ENCODE assay signal across 1 cellular context in the genomic region with DNA sequence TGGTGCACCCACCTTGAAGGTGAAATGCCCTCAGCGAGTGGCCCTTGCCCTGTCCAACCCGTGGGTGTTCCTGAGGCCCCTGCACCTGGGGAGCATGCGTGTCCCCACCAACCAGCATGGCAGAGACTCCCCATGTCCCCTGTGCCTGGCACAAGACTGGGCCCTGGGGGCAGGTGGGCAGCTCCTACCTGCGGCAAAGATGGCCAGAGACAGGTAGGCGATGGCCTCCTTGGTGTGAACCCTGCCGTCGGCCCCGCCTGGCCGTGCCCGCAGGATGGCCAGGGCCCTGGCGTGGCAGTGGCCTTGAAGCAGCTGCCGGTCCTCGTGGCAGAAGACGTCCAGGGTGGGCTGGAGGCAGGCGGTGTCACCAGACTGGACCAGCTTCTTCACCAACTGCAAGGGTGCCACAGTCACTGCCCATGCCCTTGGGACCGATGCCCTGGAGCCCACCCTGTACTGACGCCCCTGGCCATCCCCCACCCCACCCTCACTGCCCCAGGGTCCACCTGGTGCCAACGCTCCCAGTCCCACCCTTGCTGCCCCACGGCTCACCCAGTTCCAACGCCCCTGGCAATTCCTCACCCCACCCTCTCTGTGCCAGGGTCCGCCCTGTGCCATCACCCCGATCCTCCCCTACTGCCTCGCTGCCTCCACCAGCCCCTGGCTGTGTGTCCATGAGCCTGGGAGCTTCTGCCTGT.
TF ChIP-seq lines count a peak whose summit lies in the region.

No MANE protein-coding gene starts in this region.

TF ChIP-seq in HepG2, 621 proteins besides CTCF, POLR2A, EP300 and RAD21:
- TF ChIP-seq ZNF180 (CRISPR knock-in tag; IDR thresholded peaks at IDR 0.05; ENCODE audit: borderline replicate concordance, low read depth) (no peak), ZBTB3 (CRISPR knock-in tag; IDR thresholded peaks at IDR 0.05; ENCODE audit: borderline replicate concordance, low read depth) (no peak), ZNF558 (CRISPR knock-in tag; IDR thresholded peaks at IDR 0.05; ENCODE audit: borderline replicate concordance) (no peak), SKI (IDR thresholded peaks at IDR 0.05; ENCODE audit: partially characterized antibody) (no peak), BRCA1 (CRISPR knock-in tag; IDR thresholded peaks at IDR 0.05) (no peak), MED1 (CRISPR knock-in tag; IDR thresholded peaks at IDR 0.05) (no peak), ZZZ3 (CRISPR knock-in tag; IDR thresholded peaks at IDR 0.05; ENCODE audit: borderline replicate concordance) (no peak), ZNF572 (CRISPR knock-in tag; IDR thresholded peaks at IDR 0.05) (no peak), ZNF614 (CRISPR knock-in tag; IDR thresholded peaks at IDR 0.05; ENCODE audit: borderline replicate concordance) (no peak), ZNF891 (CRISPR knock-in tag; IDR thresholded peaks at IDR 0.05) (no peak), HDAC1 (CRISPR knock-in tag; IDR thresholded peaks at IDR 0.05) (no peak), ZNF724P (CRISPR knock-in tag; IDR thresholded peaks at IDR 0.05; ENCODE audit: borderline replicate concordance) (no peak), MAX (IDR thresholded peaks at IDR 0.05) (no peak)
